ENCODE assay signal across 9 cellular contexts in the genomic region with DNA sequence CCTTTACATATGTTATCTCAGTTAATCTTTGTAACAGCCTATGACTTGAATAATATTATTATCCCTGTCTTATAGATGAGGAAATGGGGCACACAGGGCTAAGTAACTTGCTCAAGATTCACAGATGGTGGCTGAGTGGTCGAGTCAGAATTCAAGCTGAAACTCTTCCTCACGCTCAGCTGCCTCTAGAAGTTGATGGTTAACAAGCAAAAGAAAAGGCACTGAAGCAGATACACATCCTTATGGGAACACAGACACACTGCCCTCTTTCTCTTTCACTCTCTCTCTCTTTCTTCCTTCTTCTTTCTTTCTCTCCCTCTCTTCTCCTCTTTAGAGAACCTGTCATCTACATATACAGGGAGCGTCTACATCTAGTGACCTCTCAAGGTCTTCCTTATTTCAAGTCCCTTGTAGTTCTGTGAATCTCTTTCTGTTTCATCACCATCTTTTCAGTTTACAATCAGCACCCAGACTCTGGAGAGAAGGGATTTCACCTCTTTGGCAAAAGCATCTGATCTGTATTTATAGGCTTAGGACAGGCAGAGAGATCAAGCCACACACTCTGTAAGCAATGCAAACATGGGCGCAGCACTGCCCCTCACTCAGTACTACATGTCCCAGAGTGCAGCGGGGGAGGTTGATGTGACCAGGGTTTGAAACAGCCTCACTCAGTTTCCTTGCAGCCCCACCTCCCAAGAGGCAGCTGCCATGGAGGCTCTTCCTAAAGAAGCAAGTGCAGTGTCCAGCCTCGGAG.
DNase-seq lines count a peak whose midpoint lies in the region; ATAC-seq and TF ChIP-seq lines count a peak whose summit lies in the region.
"Had no signal": no experiment of that assay in that cellular context is flagged by ENCODE, and none has a peak within 500 bp of the region (broad histone marks: within the 10 kb centered on the region; RNA-seq: fewer than 3 reads in every experiment).

No MANE protein-coding gene starts in this region.

- H3K4me1 ChIP-seq in CD8-positive, alpha-beta T cell (ENCODE audit: insufficient read depth, low read length) = no peaks in the 10 kb centered on the region

- H3K4me3 ChIP-seq in CD8-positive, alpha-beta T cell (ENCODE audit: low read depth, low read length) = no peak overlapping the region
- H3K4me3 ChIP-seq: skin epidermis had no signal

- no peaks in the 10 kb centered on the region for H3K36me3 Mint-ChIP-seq in CD8-positive, alpha-beta T cell

- no peak overlapping the region for H3K27ac ChIP-seq in CD8-positive, alpha-beta T cell (ENCODE audit: low read depth, low read length)
- H3K27ac ChIP-seq: skin epidermis had no signal

- H3K4me3 Mint-ChIP-seq in CD8-positive, alpha-beta T cell = no peak overlapping the region

- no peak overlapping the region for H3K27ac Mint-ChIP-seq in CD8-positive, alpha-beta T cell

- peak; percentile 49 for ATAC-seq in GM18858 (IDR thresholded peaks at IDR 0.05; ENCODE audit: unreplicated experiment)
- ATAC-seq in GM21737 (IDR thresholded peaks at IDR 0.05; ENCODE audit: unreplicated experiment) = peak; percentile 73
- ATAC-seq in CD8-positive, alpha-beta T cell = no peak

- CTCF ChIA-PET in CD8-positive, alpha-beta T cell (lab: Charles Lee) = no interaction called here

- TF ChIP-seq CTCF in CD8-positive, alpha-beta T cell (IDR thresholded peaks at IDR 0.05) = no peak

- H3K9me3 ChIP-seq in CD8-positive, alpha-beta T cell (ENCODE audit: low read length) = no peaks in the 10 kb centered on the region

- intact Hi-C loops in CD8-positive, alpha-beta T cell (cut with DNase I, micrococcal nuclease) = no loop called here

- no peaks in the 10 kb centered on the region for H3K27me3 ChIP-seq in CD8-positive, alpha-beta T cell (ENCODE audit: insufficient read depth, low read length)

- no peaks in the 10 kb centered on the region for H3K9me3 Mint-ChIP-seq in CD8-positive, alpha-beta T cell

- no peaks in the 10 kb centered on the region for H3K36me3 ChIP-seq in CD8-positive, alpha-beta T cell (ENCODE audit: insufficient read depth, low read length)

- POLR2A ChIA-PET in CD8-positive, alpha-beta T cell (lab: Charles Lee) = no interaction called here

- DNase-seq in MV-4-11 (lab: John Stamatoyannopoulos, UW) (peak; percentile 3), midbrain (lab: John Stamatoyannopoulos, UW) (peak; percentile 17), germinal center (ENCODE audit: low spot score) (no peak), SIG-M5 treated with dmso at 0.1 percent for 504 hours (lab: John Stamatoyannopoulos, UW; ENCODE audit: unreplicated experiment) (no peak), GOT3 (lab: John Stamatoyannopoulos, UW) (no peak)
- DNase-seq in CD8-positive, alpha-beta T cell = no peak

- no peaks in the 10 kb centered on the region for H3K27me3 Mint-ChIP-seq in CD8-positive, alpha-beta T cell (ENCODE audit: low read depth)

- H3K4me1 Mint-ChIP-seq in CD8-positive, alpha-beta T cell (ENCODE audit: low read depth) = peaks cover 7% of the 10 kb centered on the region

Comparison
In these comparisons a context has a peak if more than half of its experiments do, and no peak if none do; other contexts are left out.
1. DNase-seq: peak in MV-4-11 (single experiment) and midbrain (single experiment); none in germinal center (single experiment), CD8-positive, alpha-beta T cell (0 of 7), SIG-M5 treated with dmso at 0.1 percent for 504 hours (single experiment) and GOT3 (single experiment).